In the genomic region with DNA sequence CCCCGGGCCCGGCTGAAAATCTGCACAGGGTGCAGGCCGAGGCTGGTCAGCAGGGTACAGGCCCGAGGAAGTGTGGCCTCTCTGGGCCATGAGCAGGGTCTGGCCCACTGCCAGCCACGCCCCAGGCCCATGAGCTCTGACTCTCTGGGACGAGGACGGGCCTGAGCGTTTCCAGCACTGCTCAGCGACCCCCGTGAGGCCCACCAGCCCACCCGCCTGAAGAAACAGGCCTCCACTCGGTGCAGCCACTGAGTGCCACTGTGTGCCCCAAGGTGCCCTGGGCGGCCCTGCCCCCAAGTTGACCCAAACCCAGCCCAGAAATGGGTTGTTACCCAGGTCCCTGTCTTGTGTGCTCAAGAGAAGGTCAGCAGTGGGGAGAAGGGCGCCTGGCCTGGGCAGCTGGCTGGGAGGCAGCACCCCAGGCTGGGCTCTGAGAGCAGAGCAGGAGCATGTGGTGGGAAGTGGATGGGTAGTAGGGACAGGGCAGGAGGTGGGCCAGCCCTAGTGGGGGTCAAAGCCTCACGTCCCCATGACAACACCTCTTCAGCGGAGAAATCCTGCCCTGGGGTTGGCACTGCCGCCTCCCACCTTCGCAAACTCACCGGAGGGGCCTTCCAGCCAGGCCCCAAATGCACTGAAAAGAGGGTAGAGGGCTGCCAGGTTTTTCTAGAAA, we compare ENCODE assay signal across 16 cellular contexts. TPM values are rescaled to one million over a fixed set of nuclear protein-coding genes. Genes with fewer than 3 reads are reported as not detected.
A peak's percentile ranks its signal among the peaks of the same experiment; 100 is the strongest.
DNase-seq lines count a peak whose midpoint lies in the region; ATAC-seq, FAIRE-seq and TF ChIP-seq lines count a peak whose summit lies in the region.
"Had no signal": no experiment of that assay in that cellular context is flagged by ENCODE, and none has a peak within 500 bp of the region (broad histone marks: within the 10 kb centered on the region; RNA-seq: fewer than 3 reads in every experiment).

No MANE protein-coding gene starts in this region.

- DNase-seq in cardiac septum (ENCODE audit: low spot score) (peak; percentile 55), right atrium auricular region (ENCODE audit: low spot score) (no peak), H1 (ENCODE audit: low read depth in 1 of 2, low spot score in 2 of 2) (peak in 1 of 2 experiments; percentile 32), posterior vena cava (ENCODE audit: low spot score) (peak; percentile 78), aorta (peak in 1 of 2 donors; percentile 73), nephron progenitor cell (no peak), mucosa of gallbladder (ENCODE audit: low spot score) (no peak)
- DNase-seq in stimulated activated CD4-positive, alpha-beta T cell treated with anti-CD3 and anti-CD28 coated beads, Interleukin-4, amount 100 ng/mL, for 1 hour: no peak
- DNase-seq: activated CD8-positive, alpha-beta T cell treated with anti-CD3 and anti-CD28 coated beads for 36 hours; activated effector memory CD4-positive, alpha-beta T cell treated with anti-CD3 and anti-CD28 coated beads, Interleukin-2, amount 50 U/mL, for 16 hours; effector memory CD4-positive, alpha-beta T cell; NCI-H1694 treated with DMSO at 0.1 percent for 48 hours; NCI-H446 treated with DMSO at 0.1 percent for 48 hours; SK-N-SH; stimulated activated CD4-positive, alpha-beta T cell treated with anti-CD3 and anti-CD28 coated beads, Interleukin-12 subunit alpha, Interleukin-12 subunit beta, amount 100 ng/mL, for 4 hours had no signal

- no peak overlapping the region for H3K4me3 Mint-ChIP-seq in nephron progenitor cell
- H3K4me3 Mint-ChIP-seq: activated CD8-positive, alpha-beta T cell treated with anti-CD3 and anti-CD28 coated beads for 36 hours had no signal

- H3K4me3 ChIP-seq in right atrium auricular region (no peak overlapping the region), H1 (ENCODE audit: extremely low read depth in 1 of 4, insufficient read depth in 2 of 4, low read depth in 3 of 4, low read length in 4 of 4) (no peak overlapping the region), aorta (ENCODE audit: low read length in 2 of 2) (no peak overlapping the region)

- no peak overlapping the region for H2AFZ ChIP-seq in H1 (ENCODE audit: low read length)

- no peak overlapping the region for H3K4ac ChIP-seq in H1 (replicated peaks; ENCODE audit: insufficient read length, low read depth, low read length)

- H3K27ac ChIP-seq in right atrium auricular region (no peak overlapping the region), H1 (ENCODE audit: low read depth, low read length) (no peak overlapping the region), aorta (ENCODE audit: low read depth in 1 of 2, low read length in 2 of 2) (peak overlapping the region; percentile 37 to 84)

- H4K91ac ChIP-seq in H1 (replicated peaks; ENCODE audit: insufficient read length, low read length): no peak overlapping the region

- H3K23me2 ChIP-seq in H1 (ENCODE audit: low read depth, low read length): peaks cover 4% of the 10 kb centered on the region; the same call in 1 of the 2 replicates

- H4K5ac ChIP-seq in H1 (ENCODE audit: insufficient read length, low read depth, low read length): no peak overlapping the region

- no peak for TF ChIP-seq EP300 in H1 (IDR thresholded peaks at IDR 0.05; ENCODE audit: borderline replicate concordance in 1 of 2, low read depth in 2 of 2, low read length in 2 of 2)

- no peak overlapping the region for H3K4me2 ChIP-seq in H1 (ENCODE audit: insufficient read depth in 1 of 2, low read depth in 2 of 2, low read length in 2 of 2)
- H3K4me2 ChIP-seq: SK-N-SH had no signal

- no peaks in the 10 kb centered on the region for H3K36me3 Mint-ChIP-seq in nephron progenitor cell (ENCODE audit: low read depth)

- no peak overlapping the region for H3K27ac Mint-ChIP-seq in nephron progenitor cell
- H3K27ac Mint-ChIP-seq: activated CD8-positive, alpha-beta T cell treated with anti-CD3 and anti-CD28 coated beads for 36 hours had no signal

- WGBS in H1 (ENCODE audit: extremely low coverage in 1 of 2, insufficient coverage in 1 of 2, insufficient read length in 1 of 2, insufficient replicate concordance in 2 of 2, low coverage in 1 of 2, low lambda C conversion rate in 2 of 2, missing lambda C conversion rate in 1 of 2), 2 experiments: 94% methylated on average over 10 of the region's 19 CpGs; no CpG with 5 or more reads in 1 of the 2 experiments
- 29 to 31% methylated on average over 19 of the region's 19 CpGs for WGBS in aorta, 2 donors

- no peak overlapping the region for H3K9ac ChIP-seq in H1 (replicated peaks in 1 of 4; ENCODE audit: extremely low read depth in 1 of 4, low read depth in 3 of 4, low read length in 3 of 4)
- H3K9ac ChIP-seq: SK-N-SH had no signal

- peaks cover 0 to 7% of the 10 kb centered on the region in 2 experiments for H4K20me1 ChIP-seq in H1 (replicated peaks in 1 of 2; ENCODE audit: control insufficient read depth in 1 of 2, insufficient read depth in 2 of 2, low read length in 2 of 2)

- ATAC-seq in aorta (ENCODE audit: low FRiP score): no peak
- ATAC-seq: activated CD8-positive, alpha-beta T cell treated with anti-CD3 and anti-CD28 coated beads for 36 hours had no signal

- no peak overlapping the region for H2BK20ac ChIP-seq in H1 (ENCODE audit: low read length)

- TF ChIP-seq CTCF in right atrium auricular region (IDR thresholded peaks at IDR 0.05) (no peak), H1 (IDR thresholded peaks at IDR 0.05; ENCODE audit: control extremely low read depth in 1 of 3, insufficient read depth in 1 of 3, low read depth in 1 of 3, low read length in 3 of 3) (no peak), nephron progenitor cell (IDR thresholded peaks at IDR 0.05) (no peak)

- no peak for FAIRE-seq in H1 (lab: Jason Lieb, UNC)
- FAIRE-seq: HTR-8/SVneo had no signal

- no peaks in the 10 kb centered on the region for H3K79me2 ChIP-seq in H1 (ENCODE audit: control insufficient read depth in 1 of 2, insufficient read depth in 2 of 2, low read length in 2 of 2)

- H3K56ac ChIP-seq in H1 (replicated peaks; ENCODE audit: insufficient read length, low read depth, low read length): no peak overlapping the region

- peak overlapping the region; percentile 75 for H4K8ac ChIP-seq in H1 (ENCODE audit: extremely low read depth, insufficient read depth, low read length)

- no peak overlapping the region for H3K14ac ChIP-seq in H1 (ENCODE audit: insufficient read length)

- POLR2A ChIA-PET in H1 (lab: Charles Lee; ENCODE audit: partially characterized antibody): no interaction called here

- peaks cover 0 to 55% of the 10 kb centered on the region in 2 donors for H3K4me1 ChIP-seq in right atrium auricular region
- peaks cover 0 to 6% (median 2%) of the 10 kb centered on the region in 4 experiments; a peak in 4 of 7 replicates for H3K4me1 ChIP-seq in H1 (replicated peaks in 1 of 4; ENCODE audit: control insufficient read depth in 3 of 4, insufficient read depth in 4 of 4, low read length in 3 of 4)
- peaks cover 0 to 6% of the 10 kb centered on the region in 2 donors for H3K4me1 ChIP-seq in aorta (ENCODE audit: control insufficient read depth in 1 of 2, insufficient read depth in 2 of 2, low read length in 2 of 2)

- no peak for TF ChIP-seq POLR2A in H1 (IDR thresholded peaks at IDR 0.05; ENCODE audit: control extremely low read depth in 1 of 2, low read depth in 2 of 2, low read length in 2 of 2)

- CTCF ChIA-PET in H1 (lab: Charles Lee; ENCODE audit: partially characterized antibody): no interaction called here

- no peak overlapping the region for H2AK5ac ChIP-seq in H1 (ENCODE audit: low read depth, low read length)

- H3K27me3 Mint-ChIP-seq in nephron progenitor cell (ENCODE audit: low read depth, poor library complexity): peaks cover 31% of the 10 kb centered on the region

- no peak overlapping the region for H3K18ac ChIP-seq in H1 (ENCODE audit: extremely low read depth, low read length)

- H3K27me3 ChIP-seq in right atrium auricular region: no peaks in the 10 kb centered on the region
- peaks cover 5 to 26% (median 15%) of the 10 kb centered on the region in 4 experiments for H3K27me3 ChIP-seq in H1 (replicated peaks in 1 of 4; ENCODE audit: control insufficient read depth in 3 of 4, extremely low read depth in 1 of 4, insufficient read depth in 3 of 4, low read length in 3 of 4)
- no peaks in the 10 kb centered on the region for H3K27me3 ChIP-seq in aorta (ENCODE audit: control insufficient read depth in 1 of 2, insufficient read depth in 2 of 2, low read length in 1 of 2)

- no peaks in the 10 kb centered on the region for H3K79me1 ChIP-seq in H1 (ENCODE audit: low read depth, low read length)

- no peak overlapping the region for H2BK5ac ChIP-seq in H1 (ENCODE audit: low read depth, low read length)

- H2BK15ac ChIP-seq in H1 (ENCODE audit: low read length): no peak overlapping the region

- no peak overlapping the region for H2BK120ac ChIP-seq in H1 (replicated peaks; ENCODE audit: low read depth, low read length)

- H3K23ac ChIP-seq in H1 (ENCODE audit: insufficient read length): no peak overlapping the region

- no peaks in the 10 kb centered on the region for H3K9me3 Mint-ChIP-seq in nephron progenitor cell
- H3K9me3 Mint-ChIP-seq: activated CD8-positive, alpha-beta T cell treated with anti-CD3 and anti-CD28 coated beads for 36 hours had no signal

- H2BK12ac ChIP-seq in H1 (ENCODE audit: low read depth, low read length): no peak overlapping the region

- H3K9me3 ChIP-seq in right atrium auricular region: no peaks in the 10 kb centered on the region
- no peaks in the 10 kb centered on the region for H3K9me3 ChIP-seq in H1 (ENCODE audit: insufficient read depth in 2 of 2, low read depth in 1 of 2, low read length in 1 of 2)
- no peaks in the 10 kb centered on the region for H3K9me3 ChIP-seq in aorta (ENCODE audit: control insufficient read depth, low read length)
- H3K9me3 ChIP-seq: SK-N-SH had no signal

- H3K36me3 ChIP-seq in right atrium auricular region (no peaks in the 10 kb centered on the region), H1 (ENCODE audit: control insufficient read depth in 2 of 4, insufficient read depth in 4 of 4, low read length in 3 of 4) (no peaks in the 10 kb centered on the region), aorta (ENCODE audit: control insufficient read depth in 1 of 2, insufficient read depth in 2 of 2, low read length in 1 of 2) (no peaks in the 10 kb centered on the region)

- H3K4me1 Mint-ChIP-seq in nephron progenitor cell: peaks cover 65% of the 10 kb centered on the region

- TF ChIP-seq RAD21 in H1 (IDR thresholded peaks at IDR 0.05 in 1 of 2, conservative IDR thresholded peaks at IDR 0.05 in 1 of 2; ENCODE audit: low read depth in 2 of 2, low read length in 2 of 2): no peak

- intact Hi-C loops in cardiac septum (cut with DNase I) (no loop called here), posterior vena cava (cut with DNase I) (no loop called here), aorta (cut with DNase I) (loop anchor here in 1 of 2 donors (10.0 kb wide), 1 partner anchor 431 kb away; a partner anchor contains a TSS)

RNA-seq across cellular contexts. Expression of a gene that starts 2.1 kb away (rescaled TPM):
- total RNA-seq in cardiac septum: 9.7 TPM
- 10 to 100 TPM in 1 of 2 donors, 1 to 10 TPM in 1; 9.9 to 16.4 TPM for total RNA-seq in right atrium auricular region
- 1.9 and 2.4 TPM in 2 replicates for total RNA-seq in H1 (2021; fragmentation: NEBNext Ultra II Directional; extraction: Animal tissue kit (Norgen Biotek cat#: 25700))
- 1.9 and 2.6 TPM in 2 replicates for polyA plus RNA-seq in H1 (2011; rRNA removed)
- 1.7 TPM for polyA plus RNA-seq in H1 (2011; cell fraction: cytosol; rRNA removed)
- polyA plus RNA-seq in H1 (2011; cell fraction: nucleus; rRNA removed): 8.2 TPM
- 1.1 to 1.8 TPM (median 1.6 TPM) in 4 replicates for polyA plus RNA-seq in H1 (2012, experiment 1 of 2)
- polyA plus RNA-seq in H1 (2012, experiment 2 of 2): 0.67 TPM
- polyA plus RNA-seq in H1 (2013, experiment 1 of 2): 0.95 TPM
- 1.0 TPM for polyA plus RNA-seq in H1 (2013, experiment 2 of 2)
- polyA minus RNA-seq in H1 (2011; rRNA and poly(A)+ RNA removed): 3.0 and 3.2 TPM in 2 replicates
- 5.0 TPM for polyA minus RNA-seq in H1 (2011; cell fraction: cytosol; rRNA and poly(A)+ RNA removed)
- polyA minus RNA-seq in H1 (2011; cell fraction: nucleus; rRNA and poly(A)+ RNA removed): 11.6 TPM
- 10 to 100 TPM; 39.7 to 62.7 TPM for total RNA-seq in posterior vena cava
- 100 to 1,000 TPM; 108 to 149 TPM for total RNA-seq in aorta
- polyA plus RNA-seq in aorta: 10 to 100 TPM in 1 of 2 donors, 1 to 10 TPM in 1; 5.9 to 27.3 TPM
- 40.9 TPM for total RNA-seq in mucosa of gallbladder

Comparison
In these comparisons a context has a peak if more than half of its experiments do, and no peak if none do; other contexts are left out.
1. DNase-seq: peak in cardiac septum (single experiment) and posterior vena cava (single experiment); none in right atrium auricular region (single experiment), stimulated activated CD4-positive, alpha-beta T cell treated with anti-CD3 and anti-CD28 coated beads, Interleukin-4, amount 100 ng/mL, for 1 hour (single experiment), nephron progenitor cell (single experiment) and mucosa of gallbladder (single experiment).
2. H3K27ac ChIP-seq: peak in aorta (2 of 2); none in right atrium auricular region (0 of 2) and H1 (single experiment).